Comparison of ENCODE assay signal across 8 cellular contexts in the genomic region with DNA sequence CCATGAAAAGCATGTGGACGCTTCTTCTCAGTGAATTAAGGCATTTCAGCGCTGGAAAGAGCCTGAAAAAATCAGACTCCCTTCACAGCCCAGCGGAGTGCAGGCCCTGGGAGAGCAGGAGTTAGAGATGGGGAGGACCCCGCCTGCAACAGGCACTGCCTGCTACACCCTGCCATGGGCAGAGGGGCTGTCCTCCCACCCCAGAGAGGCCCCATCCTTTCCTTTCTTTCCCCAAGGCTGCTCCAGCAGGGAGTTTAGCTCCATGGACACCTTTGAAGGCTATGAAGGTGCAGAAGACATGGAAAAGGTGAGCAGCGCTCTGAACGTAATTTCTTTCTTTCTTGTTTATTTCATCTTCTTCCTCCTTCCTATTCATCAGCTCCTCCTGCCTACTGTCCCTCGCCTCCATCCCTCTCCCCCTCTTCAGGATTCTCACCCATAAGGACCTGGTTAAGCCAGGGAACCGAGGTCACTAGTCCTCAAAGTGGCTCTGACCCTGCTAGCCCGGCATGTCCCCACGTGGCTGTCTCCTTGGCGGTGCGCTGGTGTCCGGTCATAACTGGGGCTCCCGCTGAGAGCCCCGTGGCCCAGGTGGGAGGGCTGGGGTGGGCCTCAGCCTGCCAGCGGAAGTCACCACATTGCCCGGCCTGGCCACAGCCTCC. TPM values are rescaled to one million over a fixed set of nuclear protein-coding genes. Genes with fewer than 3 reads are reported as not detected.
DNase-seq lines count a peak whose midpoint lies in the region; ATAC-seq and TF ChIP-seq lines count a peak whose summit lies in the region.

No MANE protein-coding gene starts in this region.

- H3K36me3 Mint-ChIP-seq in dendritic cell treated with granulocyte-macrophage colony-stimulating factor and Interleukin-4, amounts not matched to agents 40 ng/mL and 50 ng/mL, for 4 days (ENCODE audit: low read depth), result peaks cover 49% of the 10 kb centered on the region
- no peaks in the 10 kb centered on the region for H3K36me3 Mint-ChIP-seq in nephron (ENCODE audit: low read depth)

- no peaks in the 10 kb centered on the region for H3K9me3 ChIP-seq in OCI-LY7 (ENCODE audit: low read length)

- CTCF ChIA-PET in OCI-LY7 (lab: Charles Lee; ENCODE audit: unreplicated experiment), result no interaction called here

- peak overlapping the region; percentile 96 for H3K27ac Mint-ChIP-seq in dendritic cell treated with granulocyte-macrophage colony-stimulating factor and Interleukin-4, amounts not matched to agents 40 ng/mL and 50 ng/mL, for 4 days
- H3K27ac Mint-ChIP-seq in nephron, result no peak overlapping the region

- no peak overlapping the region for H3K27ac ChIP-seq in OCI-LY7 (ENCODE audit: low read depth, low read length, poor library complexity, severe bottlenecking)

- H3K4me1 ChIP-seq in OCI-LY7 (ENCODE audit: insufficient read depth, low read length, poor library complexity, severe bottlenecking), result peaks cover 20% of the 10 kb centered on the region

- no peak for ATAC-seq in GM19395 (IDR thresholded peaks at IDR 0.05; ENCODE audit: unreplicated experiment)

- H3K36me3 ChIP-seq in OCI-LY7 (ENCODE audit: insufficient read depth, low read length), result no peaks in the 10 kb centered on the region

- DNase-seq in DMS53 (lab: John Stamatoyannopoulos, UW) (peak; percentile 50), OCI-LY7 (ENCODE audit: low spot score) (no peak), hepatic stellate cell (ENCODE audit: low spot score) (no peak), SKM-1 treated with dmso at 0.1 percent for 144 hours (lab: John Stamatoyannopoulos, UW; ENCODE audit: unreplicated experiment) (no peak), NCI-H2029 treated with DMSO at 0.1 percent for 48 hours (lab: John Stamatoyannopoulos, UW) (no peak)

- H4K20me1 ChIP-seq in OCI-LY7 (ENCODE audit: insufficient read depth, low read length), result no peaks in the 10 kb centered on the region

- BruUV-seq in OCI-LY7 (replicated peaks; lab: Mats Ljungman, UMichigan), result TSS peak; percentile 76

- intact Hi-C loops in OCI-LY7 (cut with micrococcal nuclease; ENCODE audit: unreplicated experiment), result no loop called here
- intact Hi-C loops in dendritic cell treated with granulocyte-macrophage colony-stimulating factor and Interleukin-4, amounts not matched to agents 40 ng/mL and 50 ng/mL, for 4 days (cut with micrococcal nuclease), result no loop called here

- no peaks in the 10 kb centered on the region for H3K9me2 ChIP-seq in OCI-LY7 (ENCODE audit: insufficient read depth, low read length)

- no peak overlapping the region for H2AFZ ChIP-seq in OCI-LY7 (ENCODE audit: low read length)

- peak overlapping the region; percentile 96 for H3K4me3 Mint-ChIP-seq in dendritic cell treated with granulocyte-macrophage colony-stimulating factor and Interleukin-4, amounts not matched to agents 40 ng/mL and 50 ng/mL, for 4 days
- H3K4me3 Mint-ChIP-seq in nephron, result peak overlapping the region; percentile 57 to 75 (median 70)

- peaks cover 64% of the 10 kb centered on the region for H3K4me1 Mint-ChIP-seq in dendritic cell treated with granulocyte-macrophage colony-stimulating factor and Interleukin-4, amounts not matched to agents 40 ng/mL and 50 ng/mL, for 4 days (ENCODE audit: low read depth)
- peaks cover 10% of the 10 kb centered on the region for H3K4me1 Mint-ChIP-seq in nephron

- no peaks in the 10 kb centered on the region for H3K79me2 ChIP-seq in OCI-LY7 (ENCODE audit: insufficient read depth, low read depth, low read length)

- no peaks in the 10 kb centered on the region for H3K9me3 Mint-ChIP-seq in dendritic cell treated with granulocyte-macrophage colony-stimulating factor and Interleukin-4, amounts not matched to agents 40 ng/mL and 50 ng/mL, for 4 days
- peaks cover 3% of the 10 kb centered on the region for H3K9me3 Mint-ChIP-seq in nephron

- peak overlapping the region; percentile 100 for H3K4me2 ChIP-seq in OCI-LY7 (ENCODE audit: low read length)

- POLR2A ChIA-PET in OCI-LY7 (lab: Charles Lee), result interaction anchor here (1.0 to 1.1 kb wide), 4 partner anchors 20 to 576 kb away, joined by 3 to 4 read pairs (median 4); a partner anchor contains a TSS

- peak overlapping the region; percentile 80 for H3K4me3 ChIP-seq in OCI-LY7 (ENCODE audit: low read depth, low read length, poor library complexity, severe bottlenecking)

- peaks cover 46% of the 10 kb centered on the region for H3K27me3 Mint-ChIP-seq in dendritic cell treated with granulocyte-macrophage colony-stimulating factor and Interleukin-4, amounts not matched to agents 40 ng/mL and 50 ng/mL, for 4 days
- peaks cover 86% of the 10 kb centered on the region for H3K27me3 Mint-ChIP-seq in nephron (ENCODE audit: low read depth)

- TF ChIP-seq CTCF in OCI-LY7 (conservative IDR thresholded peaks at IDR 0.05; ENCODE audit: low read length) (no peak), nephron (IDR thresholded peaks at IDR 0.05; ENCODE audit: unreplicated experiment in 3 of 3) (no peak)

RNA-seq across cellular contexts. Expression of a gene that starts 16.1 kb away (rescaled TPM):
- not detected in 2 replicates for total RNA-seq in OCI-LY7 (2014; rRNA removed; shearing (Covaris generic))
- total RNA-seq in OCI-LY7 (2022), result not detected in 2 replicates

RNA-seq across cellular contexts. Expression of a gene that starts 20.2 kb away (rescaled TPM):
- 114 and 137 TPM in 2 replicates for total RNA-seq in OCI-LY7 (2014; rRNA removed; shearing (Covaris generic))
- 118 and 126 TPM in 2 replicates for total RNA-seq in OCI-LY7 (2022)

RNA-seq across cellular contexts. Expression of a gene that starts 43.1 kb away (rescaled TPM):
- total RNA-seq in OCI-LY7 (2014; rRNA removed; shearing (Covaris generic)), result 506 and 596 TPM in 2 replicates
- total RNA-seq in OCI-LY7 (2022), result 425 and 437 TPM in 2 replicates
